14 cellular contexts compared by ENCODE assay signal in genomic region chr11:81070948-81071347, GRCh38.
DNase-seq lines count a peak whose midpoint lies in the region; ATAC-seq and TF ChIP-seq lines count a peak whose summit lies in the region.
"Had no signal": no experiment of that assay in that cellular context is flagged by ENCODE, and none has a peak within 500 bp of the region (broad histone marks: within the 10 kb centered on the region; RNA-seq: fewer than 3 reads in every experiment).

No MANE protein-coding gene starts in this region.

- ATAC-seq in GM19372 (IDR thresholded peaks at IDR 0.05; ENCODE audit: low read depth, unreplicated experiment) = peak; percentile 82
- ATAC-seq in HG03159 (IDR thresholded peaks at IDR 0.05; ENCODE audit: unreplicated experiment) = peak; percentile 95
- no peak for ATAC-seq in stimulated activated effector memory CD8-positive, alpha-beta T cell treated with anti-CD3 and anti-CD28 coated beads, Interleukin-12 subunit alpha, Interleukin-12 subunit beta, amount 100 ng/mL, for 72 hours
- no peak for ATAC-seq in GM21447 (IDR thresholded peaks at IDR 0.05; ENCODE audit: unreplicated experiment)
- ATAC-seq: naive thymus-derived CD4-positive, alpha-beta T cell; stimulated activated memory B cell treated with anti-CD40 and anti-IgM and Interleukin-4, amounts not matched to agents 10 μg/mL and 1 μg/mL and 100 μg/mL, for 72 hours had no signal

- peaks cover 22% of the 10 kb centered on the region for H3K9me3 Mint-ChIP-seq in stimulated activated effector memory CD8-positive, alpha-beta T cell treated with anti-CD3 and anti-CD28 coated beads, Interleukin-12 subunit alpha, Interleukin-12 subunit beta, amount 100 ng/mL, for 72 hours

- no peak for TF ChIP-seq POLR2A in esophagus squamous epithelium (IDR thresholded peaks at IDR 0.05)

- peak; percentile 5 for DNase-seq in CD1c-positive myeloid dendritic cell (ENCODE audit: extremely low spot score)
- DNase-seq in SKM-1 (lab: John Stamatoyannopoulos, UW; ENCODE audit: unreplicated experiment) = peak; percentile 66
- no peak for DNase-seq in stimulated activated CD4-positive, alpha-beta T cell treated with anti-CD3 and anti-CD28 coated beads, Interleukin-1b, Interleukin-23, amount 100 ng/mL, for 48 hours
- no peak for DNase-seq in esophagus squamous epithelium (lab: John Stamatoyannopoulos, UW)
- no peak for DNase-seq in stimulated activated effector memory CD8-positive, alpha-beta T cell treated with anti-CD3 and anti-CD28 coated beads, Interleukin-12 subunit alpha, Interleukin-12 subunit beta, amount 100 ng/mL, for 72 hours (ENCODE audit: low spot score in 2 of 2)
- DNase-seq: activated CD8-positive, alpha-beta memory T cell treated with anti-CD3 and anti-CD28 coated beads for 24 hours; naive thymus-derived CD4-positive, alpha-beta T cell; NCI-H446; SK-N-SH; stimulated activated CD4-positive, alpha-beta T cell treated with anti-CD3 and anti-CD28 coated beads, Interleukin-12 subunit alpha, Interleukin-12 subunit beta, amount 100 ng/mL, for 4 hours had no signal

- no peak overlapping the region for H3K4me3 Mint-ChIP-seq in stimulated activated effector memory CD8-positive, alpha-beta T cell treated with anti-CD3 and anti-CD28 coated beads, Interleukin-12 subunit alpha, Interleukin-12 subunit beta, amount 100 ng/mL, for 72 hours
- H3K4me3 Mint-ChIP-seq: naive thymus-derived CD4-positive, alpha-beta T cell; stimulated activated memory B cell treated with anti-CD40 and anti-IgM and Interleukin-4, amounts not matched to agents 10 μg/mL and 1 μg/mL and 100 μg/mL, for 72 hours had no signal

- H3K27ac Mint-ChIP-seq in stimulated activated effector memory CD8-positive, alpha-beta T cell treated with anti-CD3 and anti-CD28 coated beads, Interleukin-12 subunit alpha, Interleukin-12 subunit beta, amount 100 ng/mL, for 72 hours = no peak overlapping the region
- H3K27ac Mint-ChIP-seq: naive thymus-derived CD4-positive, alpha-beta T cell; stimulated activated memory B cell treated with anti-CD40 and anti-IgM and Interleukin-4, amounts not matched to agents 10 μg/mL and 1 μg/mL and 100 μg/mL, for 72 hours had no signal

- H3K36me3 ChIP-seq in esophagus squamous epithelium = no peaks in the 10 kb centered on the region

- WGBS in esophagus squamous epithelium, 2 donors = 36 to 42% methylated on average over 4 of the region's 4 CpGs

- intact Hi-C loops in esophagus squamous epithelium (cut with DNase I) = no loop called here

- H3K9me3 ChIP-seq in esophagus squamous epithelium = no peaks in the 10 kb centered on the region
- H3K9me3 ChIP-seq: SK-N-SH had no signal

- no peaks in the 10 kb centered on the region for H3K27me3 ChIP-seq in esophagus squamous epithelium

- H3K4me1 Mint-ChIP-seq in stimulated activated effector memory CD8-positive, alpha-beta T cell treated with anti-CD3 and anti-CD28 coated beads, Interleukin-12 subunit alpha, Interleukin-12 subunit beta, amount 100 ng/mL, for 72 hours = no peaks in the 10 kb centered on the region
- H3K4me1 Mint-ChIP-seq: naive thymus-derived CD4-positive, alpha-beta T cell; stimulated activated memory B cell treated with anti-CD40 and anti-IgM and Interleukin-4, amounts not matched to agents 10 μg/mL and 1 μg/mL and 100 μg/mL, for 72 hours had no signal

- H3K36me3 Mint-ChIP-seq in stimulated activated effector memory CD8-positive, alpha-beta T cell treated with anti-CD3 and anti-CD28 coated beads, Interleukin-12 subunit alpha, Interleukin-12 subunit beta, amount 100 ng/mL, for 72 hours = no peaks in the 10 kb centered on the region
- H3K36me3 Mint-ChIP-seq: naive thymus-derived CD4-positive, alpha-beta T cell; stimulated activated memory B cell treated with anti-CD40 and anti-IgM and Interleukin-4, amounts not matched to agents 10 μg/mL and 1 μg/mL and 100 μg/mL, for 72 hours had no signal

- H3K4me3 ChIP-seq in esophagus squamous epithelium = no peak overlapping the region

- no peak for TF ChIP-seq CTCF in esophagus squamous epithelium (IDR thresholded peaks at IDR 0.05)

- no peak overlapping the region for H3K27ac ChIP-seq in esophagus squamous epithelium

- peaks cover 0 to 6% (median 0%) of the 10 kb centered on the region in 3 donors for H3K4me1 ChIP-seq in esophagus squamous epithelium

Comparison
In these comparisons a context has a peak if more than half of its experiments do, and no peak if none do; other contexts are left out.
1. DNase-seq: peak in CD1c-positive myeloid dendritic cell (single experiment) and SKM-1 (single experiment); none in stimulated activated CD4-positive, alpha-beta T cell treated with anti-CD3 and anti-CD28 coated beads, Interleukin-1b, Interleukin-23, amount 100 ng/mL, for 48 hours (single experiment), esophagus squamous epithelium (single experiment) and stimulated activated effector memory CD8-positive, alpha-beta T cell treated with anti-CD3 and anti-CD28 coated beads, Interleukin-12 subunit alpha, Interleukin-12 subunit beta, amount 100 ng/mL, for 72 hours (0 of 2).
2. ATAC-seq: peak in GM19372 (single experiment) and HG03159 (single experiment); none in stimulated activated effector memory CD8-positive, alpha-beta T cell treated with anti-CD3 and anti-CD28 coated beads, Interleukin-12 subunit alpha, Interleukin-12 subunit beta, amount 100 ng/mL, for 72 hours (single experiment) and GM21447 (single experiment).